In genomic region chr3:149641011-149641728, GRCh38 we compare ENCODE assay signal across 15 cellular contexts. TPM values are rescaled to one million over a fixed set of nuclear protein-coding genes. Genes with fewer than 3 reads are reported as not detected.
DNase-seq lines count a peak whose midpoint lies in the region; ATAC-seq, FAIRE-seq and TF ChIP-seq lines count a peak whose summit lies in the region.
"Had no signal": no experiment of that assay in that cellular context is flagged by ENCODE, and none has a peak within 500 bp of the region (broad histone marks: within the 10 kb centered on the region; RNA-seq: fewer than 3 reads in every experiment).

No MANE protein-coding gene starts in this region.

- CTCF ChIA-PET in IMR-90 (lab: Yijun Ruan, JAX): no interaction called here
- CTCF ChIA-PET in endothelial cell of umbilical vein (lab: Charles Lee): interaction anchor here (0.7 to 1.9 kb wide), 11 partner anchors 8 to 167 kb away, joined by 3 to 8 read pairs (median 3); partner anchors contain the start of gene WWTR1

- no peak overlapping the region for H3K4me3 ChIP-seq in IMR-90 (ENCODE audit: insufficient read depth, low read depth, low read length)
- no peak overlapping the region for H3K4me3 ChIP-seq in endothelial cell of umbilical vein (replicated peaks in 1 of 3; ENCODE audit: insufficient read depth in 1 of 3, low read depth in 1 of 3, low read length in 3 of 3)
- H3K4me3 ChIP-seq in mesenchymal stem cell (ENCODE audit: insufficient read depth in 1 of 2, low read depth in 1 of 2, low read length in 2 of 2): no peak overlapping the region
- peak overlapping the region in 1 of 2 donors; percentile 26 for H3K4me3 ChIP-seq in stomach smooth muscle (ENCODE audit: low read length in 2 of 2)
- no peak overlapping the region for H3K4me3 ChIP-seq in WERI-Rb-1 (ENCODE audit: low read depth, low read length)
- H3K4me3 ChIP-seq: heart right ventricle had no signal

- H2BK15ac ChIP-seq in IMR-90 (ENCODE audit: low read depth, low read length) (no peak overlapping the region), mesenchymal stem cell (ENCODE audit: low read depth, poor library complexity, severe bottlenecking) (no peak overlapping the region)

- H3K27ac ChIP-seq in IMR-90 (ENCODE audit: insufficient read depth, low read length): peak overlapping the region; percentile 40; the same call in 1 of the 2 replicates
- H3K27ac ChIP-seq in endothelial cell of umbilical vein (ENCODE audit: insufficient read depth, low read depth, low read length): no peak overlapping the region
- peak overlapping the region; percentile 8 for H3K27ac ChIP-seq in mesenchymal stem cell (ENCODE audit: low read length, poor library complexity, severe bottlenecking)
- no peak overlapping the region for H3K27ac ChIP-seq in stomach smooth muscle (ENCODE audit: low read length)
- H3K27ac ChIP-seq in WERI-Rb-1: no peak overlapping the region

- no peak for ATAC-seq in IMR-90 (ENCODE audit: low read depth)
- ATAC-seq: heart right ventricle had no signal

- H3K9me1 ChIP-seq in IMR-90 (ENCODE audit: insufficient read depth, low read length): peaks cover 8% of the 10 kb centered on the region
- H3K9me1 ChIP-seq in endothelial cell of umbilical vein (replicated peaks; ENCODE audit: control insufficient read depth, extremely low read depth, insufficient read depth, low read length): no peaks in the 10 kb centered on the region

- H3K23ac ChIP-seq in IMR-90 (ENCODE audit: low read depth, low read length): peak overlapping the region; percentile 46; the same call in 1 of the 2 replicates
- H3K23ac ChIP-seq in mesenchymal stem cell (ENCODE audit: low read length in 2 of 2): no peak overlapping the region

- DNase-seq in IMR-90: no peak
- DNase-seq in endothelial cell of umbilical vein (ENCODE audit: low read depth, low spot score): no peak
- no peak for DNase-seq in mesenchymal stem cell
- no peak for DNase-seq in activated effector memory CD4-positive, alpha-beta T cell treated with Interleukin-2 at 50 U/mL for 16 hours
- DNase-seq in NCI-H2107 (lab: John Stamatoyannopoulos, UW): no peak
- DNase-seq in activated T-cell treated with anti-CD3 and anti-CD28 coated beads, Interleukin-2, amount 50 U/mL, for 24 hours: no peak
- no peak for DNase-seq in WERI-Rb-1
- DNase-seq: activated CD4-positive, alpha-beta T cell treated with anti-CD3 and anti-CD28 coated beads for 4 hours; activated naive CD8-positive, alpha-beta T cell treated with anti-CD3 and anti-CD28 coated beads for 36 hours; DMS79 treated with DMSO at 0.1 percent for 48 hours; heart right ventricle; NCI-H2081 had no signal

- intact Hi-C loops in IMR-90 (cut with micrococcal nuclease): no loop called here
- intact Hi-C loops in endothelial cell of umbilical vein (cut with micrococcal nuclease): no loop called here

- H3K36me3 Mint-ChIP-seq in activated T-cell treated with anti-CD3 and anti-CD28 coated beads, Interleukin-2, amount 50 U/mL, for 24 hours (ENCODE audit: low read depth): no peaks in the 10 kb centered on the region
- H3K36me3 Mint-ChIP-seq: activated naive CD8-positive, alpha-beta T cell treated with anti-CD3 and anti-CD28 coated beads for 36 hours had no signal

- peak overlapping the region in 1 of 2 experiments; percentile 74; a peak in 2 of 4 replicates for H4K8ac ChIP-seq in IMR-90 (ENCODE audit: low read depth in 2 of 2, low read length in 2 of 2)
- H4K8ac ChIP-seq in mesenchymal stem cell (ENCODE audit: low read length): no peak overlapping the region

- H2AK9ac ChIP-seq in IMR-90 (replicated peaks; ENCODE audit: low read depth, low read length, poor library complexity): no peak overlapping the region

- TF ChIP-seq POLR2A in IMR-90 (IDR thresholded peaks at IDR 0.05; ENCODE audit: low read depth, low read length): no peak
- no peak for TF ChIP-seq POLR2A in endothelial cell of umbilical vein (IDR thresholded peaks at IDR 0.05; ENCODE audit: low read depth, low read length)

- H3K4me1 Mint-ChIP-seq in activated T-cell treated with anti-CD3 and anti-CD28 coated beads, Interleukin-2, amount 50 U/mL, for 24 hours (ENCODE audit: low read depth): no peaks in the 10 kb centered on the region
- H3K4me1 Mint-ChIP-seq: activated naive CD8-positive, alpha-beta T cell treated with anti-CD3 and anti-CD28 coated beads for 36 hours; B cell; central memory CD8-positive, alpha-beta T cell had no signal

- H2BK120ac ChIP-seq in IMR-90 (ENCODE audit: low read depth, low read length): 0 out of 2 replicates have a peak overlapping the region, but pooled peaks have one; percentile 43
- H2BK120ac ChIP-seq in mesenchymal stem cell (ENCODE audit: low read depth, low read length): no peak overlapping the region

- H4K20me1 ChIP-seq in IMR-90 (ENCODE audit: insufficient read depth, low read length): peaks cover 32% of the 10 kb centered on the region; the same call in 1 of the 2 replicates
- peaks cover 10% of the 10 kb centered on the region for H4K20me1 ChIP-seq in endothelial cell of umbilical vein (replicated peaks; ENCODE audit: control insufficient read depth, extremely low read depth, insufficient read depth, low read length)

- H2AK5ac ChIP-seq in IMR-90 (ENCODE audit: low read depth, low read length) (peak overlapping the region; percentile 33; the same call in 1 of the 2 replicates), mesenchymal stem cell (ENCODE audit: low read length, severe bottlenecking) (no peak overlapping the region)

- no peak overlapping the region for H2BK12ac ChIP-seq in mesenchymal stem cell (ENCODE audit: low read length in 2 of 2)

- H3K9ac ChIP-seq in IMR-90 (ENCODE audit: low read depth, low read length): peak overlapping the region; percentile 43; the same call in 1 of the 2 replicates
- H3K9ac ChIP-seq in endothelial cell of umbilical vein (replicated peaks; ENCODE audit: extremely low read depth, insufficient read depth, low read length): no peak overlapping the region
- H3K9ac ChIP-seq in mesenchymal stem cell (ENCODE audit: low read length): peak overlapping the region; percentile 4
- peak overlapping the region; percentile 1 to 29 for H3K9ac ChIP-seq in stomach smooth muscle (ENCODE audit: low read length in 2 of 2)

- 37% methylated on average over 2 of the region's 7 CpGs; no CpG with 5 or more reads in 1 of the 2 experiments for WGBS in IMR-90 (ENCODE audit: extremely low coverage in 2 of 2, insufficient read length in 1 of 2), 2 experiments
- WGBS in mesenchymal stem cell: 86% methylated on average over 6 of the region's 7 CpGs

- peak overlapping the region; percentile 8; the same call in 1 of the 2 replicates for H3K56ac ChIP-seq in IMR-90 (ENCODE audit: extremely low read depth, insufficient read depth, low read length)

- H3K4ac ChIP-seq in IMR-90 (ENCODE audit: low read depth, low read length) (peak overlapping the region; percentile 54; the same call in 1 of the 2 replicates), mesenchymal stem cell (ENCODE audit: low read depth in 1 of 2, low read length in 2 of 2) (no peak overlapping the region)

- peak overlapping the region; percentile 67; the same call in 1 of the 2 replicates for H3K4me2 ChIP-seq in IMR-90 (ENCODE audit: low read depth, low read length)
- peak overlapping the region; percentile 14 for H3K4me2 ChIP-seq in endothelial cell of umbilical vein (ENCODE audit: insufficient read depth, low read length)
- no peak overlapping the region for H3K4me2 ChIP-seq in mesenchymal stem cell (ENCODE audit: low read length, poor library complexity, severe bottlenecking)

- TF ChIP-seq CTCF in IMR-90 (conservative IDR thresholded peaks at IDR 0.05; ENCODE audit: low read depth, low read length): no peak
- TF ChIP-seq CTCF in endothelial cell of umbilical vein (IDR thresholded peaks at IDR 0.05; ENCODE audit: extremely low read depth in 1 of 2, insufficient read depth in 1 of 2, low read depth in 1 of 2, low read length in 2 of 2): no peak
- no peak for TF ChIP-seq CTCF in WERI-Rb-1 (IDR thresholded peaks at IDR 0.05; ENCODE audit: low read depth, low read length)

- H3K18ac ChIP-seq in IMR-90 (ENCODE audit: low read depth, low read length) (peak overlapping the region; percentile 76), mesenchymal stem cell (ENCODE audit: low read depth in 1 of 2, low read length in 2 of 2) (no peak overlapping the region)

- H2AFZ ChIP-seq in IMR-90 (replicated peaks; ENCODE audit: low read length, poor library complexity) (no peak overlapping the region), endothelial cell of umbilical vein (ENCODE audit: low read depth, low read length) (no peak overlapping the region), mesenchymal stem cell (ENCODE audit: low read depth, low read length) (no peak overlapping the region)

- H3K14ac ChIP-seq in IMR-90 (replicated peaks; ENCODE audit: low read depth, low read length) (peak overlapping the region; percentile 18), mesenchymal stem cell (ENCODE audit: low read length in 2 of 2) (no peak overlapping the region)

- H3K4me1 ChIP-seq in IMR-90 (ENCODE audit: control insufficient read depth, insufficient read depth, low read length) (peaks cover 11% of the 10 kb centered on the region), endothelial cell of umbilical vein (ENCODE audit: control insufficient read depth, extremely low read depth, insufficient read depth, low read length) (peaks cover 48% of the 10 kb centered on the region), mesenchymal stem cell (ENCODE audit: control insufficient read depth, insufficient read depth, low read depth, low read length) (peaks cover 1% of the 10 kb centered on the region), stomach smooth muscle (ENCODE audit: control insufficient read depth, insufficient read depth, low read length) (peaks cover 28% of the 10 kb centered on the region)

- in situ Hi-C loops in IMR-90 (cut with MboI; ENCODE audit: low sequenced_read_pairs): no loop called here

- no peak overlapping the region for H3K27ac Mint-ChIP-seq in activated T-cell treated with anti-CD3 and anti-CD28 coated beads, Interleukin-2, amount 50 U/mL, for 24 hours
- H3K27ac Mint-ChIP-seq: activated naive CD8-positive, alpha-beta T cell treated with anti-CD3 and anti-CD28 coated beads for 36 hours; B cell had no signal

- H3K4me3 Mint-ChIP-seq in activated T-cell treated with anti-CD3 and anti-CD28 coated beads, Interleukin-2, amount 50 U/mL, for 24 hours: no peak overlapping the region
- H3K4me3 Mint-ChIP-seq: activated naive CD8-positive, alpha-beta T cell treated with anti-CD3 and anti-CD28 coated beads for 36 hours; B cell; central memory CD8-positive, alpha-beta T cell had no signal

- H2BK20ac ChIP-seq in IMR-90 (ENCODE audit: low read depth, low read length): no peak overlapping the region

- no peak for FAIRE-seq in endothelial cell of umbilical vein (lab: Jason Lieb, UNC)

- no peaks in the 10 kb centered on the region for H3K9me3 ChIP-seq in IMR-90 (ENCODE audit: control insufficient read depth, insufficient read depth, low read length)
- H3K9me3 ChIP-seq in endothelial cell of umbilical vein (replicated peaks; ENCODE audit: control insufficient read depth, insufficient read depth, low read length): no peaks in the 10 kb centered on the region
- no peaks in the 10 kb centered on the region for H3K9me3 ChIP-seq in mesenchymal stem cell (ENCODE audit: control insufficient read depth, low read length)
- no peaks in the 10 kb centered on the region for H3K9me3 ChIP-seq in stomach smooth muscle (ENCODE audit: control insufficient read depth in 2 of 2, low read length in 2 of 2)
- no peaks in the 10 kb centered on the region for H3K9me3 ChIP-seq in WERI-Rb-1 (ENCODE audit: severe bottlenecking)
- H3K9me3 ChIP-seq: heart right ventricle had no signal

- no peaks in the 10 kb centered on the region for H3K27me3 ChIP-seq in IMR-90 (ENCODE audit: control insufficient read depth, insufficient read depth, low read length)
- no peaks in the 10 kb centered on the region for H3K27me3 ChIP-seq in endothelial cell of umbilical vein (ENCODE audit: control insufficient read depth in 2 of 2, insufficient read depth in 2 of 2, low read length in 2 of 2)
- no peaks in the 10 kb centered on the region for H3K27me3 ChIP-seq in mesenchymal stem cell (ENCODE audit: control insufficient read depth in 1 of 2, insufficient read depth in 1 of 2, low read length in 2 of 2)
- H3K27me3 ChIP-seq in stomach smooth muscle (ENCODE audit: control insufficient read depth in 1 of 2, insufficient read depth in 2 of 2, low read length in 2 of 2): no peaks in the 10 kb centered on the region
- no peaks in the 10 kb centered on the region for H3K27me3 ChIP-seq in WERI-Rb-1 (ENCODE audit: insufficient read depth, low read depth, severe bottlenecking)

- BruUV-seq in IMR-90 (replicated peaks; lab: Mats Ljungman, UMichigan): no TSS peak
- no TSS peak for BruUV-seq in endothelial cell of umbilical vein (replicated peaks; lab: Mats Ljungman, UMichigan)

- H3K79me1 ChIP-seq in IMR-90 (ENCODE audit: low read depth in 1 of 2, low read length in 2 of 2) (peaks cover 3 to 58% of the 10 kb centered on the region in 2 experiments; a peak in 3 of 4 replicates), mesenchymal stem cell (replicated peaks; ENCODE audit: low read length, poor library complexity, severe bottlenecking) (no peaks in the 10 kb centered on the region)

- H4K5ac ChIP-seq in IMR-90 (ENCODE audit: low read depth, low read length): peak overlapping the region; percentile 34; the same call in 1 of the 2 replicates

- H3K27me3 Mint-ChIP-seq in activated T-cell treated with anti-CD3 and anti-CD28 coated beads, Interleukin-2, amount 50 U/mL, for 24 hours: peaks cover 4% of the 10 kb centered on the region

- H3K79me2 ChIP-seq in endothelial cell of umbilical vein (ENCODE audit: control insufficient read depth, insufficient read depth, low read length): peaks cover 98% of the 10 kb centered on the region

- dilution Hi-C loops in IMR-90 (cut with HindIII; ENCODE audit: low sequenced_read_pairs, unreplicated experiment) (no loop called here), endothelial cell of umbilical vein (cut with MboI; ENCODE audit: extremely low pct_ligation_motif_present, low sequenced_read_pairs) (no loop called here)

- no peaks in the 10 kb centered on the region for H3K9me3 Mint-ChIP-seq in activated T-cell treated with anti-CD3 and anti-CD28 coated beads, Interleukin-2, amount 50 U/mL, for 24 hours
- H3K9me3 Mint-ChIP-seq: activated naive CD8-positive, alpha-beta T cell treated with anti-CD3 and anti-CD28 coated beads for 36 hours; central memory CD8-positive, alpha-beta T cell had no signal

- H3K36me3 ChIP-seq in IMR-90 (ENCODE audit: control insufficient read depth, insufficient read depth, low read length) (peaks cover 5% of the 10 kb centered on the region; the same call in 1 of the 2 replicates), endothelial cell of umbilical vein (ENCODE audit: control insufficient read depth in 2 of 2, extremely low read depth in 1 of 2, insufficient read depth in 2 of 2, low read length in 2 of 2) (peaks cover 2 to 12% of the 10 kb centered on the region in 2 experiments), mesenchymal stem cell (ENCODE audit: control insufficient read depth in 1 of 2, insufficient read depth in 2 of 2, low read depth in 1 of 2, low read length in 2 of 2) (peaks cover 9 to 41% of the 10 kb centered on the region in 2 experiments), stomach smooth muscle (ENCODE audit: control insufficient read depth in 2 of 2, insufficient read depth in 2 of 2, low read length in 2 of 2) (peaks cover 0 to 2% of the 10 kb centered on the region in 2 donors), WERI-Rb-1 (no peaks in the 10 kb centered on the region)

- H2BK5ac ChIP-seq in IMR-90 (ENCODE audit: low read depth, low read length, poor library complexity, severe bottlenecking): peak overlapping the region; percentile 57
- H2BK5ac ChIP-seq in mesenchymal stem cell (ENCODE audit: low read depth, low read length, poor library complexity, severe bottlenecking): no peak overlapping the region

- no peak overlapping the region for H4K91ac ChIP-seq in IMR-90 (ENCODE audit: insufficient read depth, low read depth, low read length)
- no peak overlapping the region for H4K91ac ChIP-seq in mesenchymal stem cell (ENCODE audit: low read length)

- POLR2A ChIA-PET in IMR-90 (lab: Charles Lee; ENCODE audit: unreplicated experiment) (interaction anchor here (2.1 kb wide), 1 partner anchor 17 kb away, joined by 5 read pairs; no protein-coding TSS in a partner anchor), endothelial cell of umbilical vein (lab: Charles Lee) (no interaction called here)

- TF ChIP-seq RAD21 in IMR-90 (IDR thresholded peaks at IDR 0.05; ENCODE audit: low read length): no peak

RNA-seq across cellular contexts. Expression of gene WWTR1, which starts 16.7 kb away (rescaled TPM):
- total RNA-seq in IMR-90 (2012; rRNA removed) (30.3 and 38.9 TPM in 2 replicates), endothelial cell of umbilical vein (210 and 262 TPM in 2 replicates)
- polyA plus RNA-seq in IMR-90 (2012; rRNA removed) (65.3 and 66.9 TPM in 2 replicates), endothelial cell of umbilical vein (341 and 347 TPM in 2 replicates)
- polyA plus RNA-seq in IMR-90 (2012; cell fraction: cytosol; rRNA removed): 31.8 and 59.9 TPM in 2 replicates
- polyA plus RNA-seq in IMR-90 (2012; cell fraction: nucleus; rRNA removed; ENCODE audit: low replicate concordance): 53.5 and 83.5 TPM in 2 replicates
- polyA plus RNA-seq in endothelial cell of umbilical vein (2011; cell fraction: cytosol; rRNA removed): 377 and 383 TPM in 2 replicates
- 267 and 297 TPM in 2 replicates for polyA plus RNA-seq in endothelial cell of umbilical vein (2011; cell fraction: nucleus; rRNA removed)
- polyA plus RNA-seq in endothelial cell of umbilical vein (2012): 283 and 286 TPM in 2 replicates
- 706 and 787 TPM in 2 replicates for polyA minus RNA-seq in endothelial cell of umbilical vein
- polyA minus RNA-seq in endothelial cell of umbilical vein (2011; cell fraction: cytosol; rRNA and poly(A)+ RNA removed): 40.0 TPM
- 445 and 582 TPM in 2 replicates for polyA minus RNA-seq in endothelial cell of umbilical vein (2011; cell fraction: nucleus; rRNA and poly(A)+ RNA removed)
- 56.1 TPM for polyA plus RNA-seq in mesenchymal stem cell (2013, experiment 1 of 2)
- 57.5 TPM for polyA plus RNA-seq in mesenchymal stem cell (2013, experiment 2 of 2)

Comparison
In these comparisons a context has a peak if more than half of its experiments do, and no peak if none do; other contexts are left out.
1. H3K27ac ChIP-seq: peak in IMR-90 (single experiment) and mesenchymal stem cell (single experiment); none in endothelial cell of umbilical vein (single experiment), stomach smooth muscle (single experiment) and WERI-Rb-1 (single experiment).